In the genomic region with DNA sequence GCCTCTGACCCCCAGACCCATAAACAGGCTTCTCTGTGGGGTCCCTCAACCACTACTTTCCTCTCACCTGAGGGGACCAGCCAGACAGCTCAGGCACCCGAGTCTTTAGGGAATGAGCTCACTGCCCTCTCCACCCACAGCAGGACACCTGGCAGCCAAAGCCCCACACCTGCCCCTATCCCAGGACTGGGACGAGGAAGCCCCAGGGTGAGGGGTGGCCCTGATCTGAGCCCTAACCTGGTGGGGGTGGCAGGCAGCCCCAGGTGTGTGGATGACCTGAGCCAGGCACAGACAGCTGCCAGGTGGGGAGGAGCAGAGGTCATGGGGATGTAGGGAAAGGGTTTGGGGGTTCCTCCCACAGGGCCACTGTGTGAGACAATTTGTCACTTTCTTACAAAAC, we compare ENCODE assay signal across 20 cellular contexts. TPM values are rescaled to one million over a fixed set of nuclear protein-coding genes. Genes with fewer than 3 reads are reported as not detected.
DNase-seq lines count a peak whose midpoint lies in the region; ATAC-seq and TF ChIP-seq lines count a peak whose summit lies in the region.
"Had no signal": no experiment of that assay in that cellular context is flagged by ENCODE, and none has a peak within 500 bp of the region (broad histone marks: within the 10 kb centered on the region; RNA-seq: fewer than 3 reads in every experiment).

No MANE protein-coding gene starts in this region.

- H3K4me1 ChIP-seq in OCI-LY7 (ENCODE audit: insufficient read depth, low read length, poor library complexity, severe bottlenecking): peaks cover 57% of the 10 kb centered on the region
- peaks cover 5 to 6% of the 10 kb centered on the region in 2 experiments for H3K4me1 ChIP-seq in trophoblast cell (ENCODE audit: control insufficient read depth in 1 of 2, insufficient read depth in 2 of 2, low read length in 2 of 2)

- no peak overlapping the region for H3K27ac Mint-ChIP-seq in activated T-helper 17 cell treated with anti-CD3 and anti-CD28 coated beads, Interleukin-2, amount 50 U/mL, for 72 hours
- H3K27ac Mint-ChIP-seq: CD4-positive, alpha-beta memory T cell had no signal

- peak overlapping the region; percentile 5 for H2AK5ac ChIP-seq in trophoblast cell (ENCODE audit: low read length)

- peaks cover 7% of the 10 kb centered on the region for H3K27me3 Mint-ChIP-seq in activated T-helper 17 cell treated with anti-CD3 and anti-CD28 coated beads, Interleukin-2, amount 50 U/mL, for 72 hours
- H3K27me3 Mint-ChIP-seq in activated T-cell treated with anti-CD3 and anti-CD28 coated beads, Interleukin-2, amount 50 U/mL, for 4 hours (ENCODE audit: low read depth): peaks cover 14% of the 10 kb centered on the region

- no peak for TF ChIP-seq CTCF in OCI-LY7 (conservative IDR thresholded peaks at IDR 0.05; ENCODE audit: low read length)

- no peak overlapping the region for H4K91ac ChIP-seq in trophoblast cell (ENCODE audit: low read depth, low read length)

- no peaks in the 10 kb centered on the region for H3K36me3 Mint-ChIP-seq in activated T-helper 17 cell treated with anti-CD3 and anti-CD28 coated beads, Interleukin-2, amount 50 U/mL, for 72 hours (ENCODE audit: low read depth)
- H3K36me3 Mint-ChIP-seq in activated T-cell treated with anti-CD3 and anti-CD28 coated beads, Interleukin-2, amount 50 U/mL, for 4 hours (ENCODE audit: insufficient read depth): no peaks in the 10 kb centered on the region
- H3K36me3 Mint-ChIP-seq: CD4-positive, alpha-beta memory T cell; IgD-negative memory B cell had no signal

- no peak overlapping the region for H2BK120ac ChIP-seq in trophoblast cell (ENCODE audit: insufficient read depth, low read length, poor library complexity)

- H3K4me2 ChIP-seq in OCI-LY7 (ENCODE audit: low read length) (peak overlapping the region; percentile 39), trophoblast cell (ENCODE audit: low read length) (no peak overlapping the region)
- H3K4me2 ChIP-seq: BLaER1, SK-N-SH had no signal

- H2BK12ac ChIP-seq in trophoblast cell (ENCODE audit: low read length): no peak overlapping the region

- no peak overlapping the region for H2BK5ac ChIP-seq in trophoblast cell (ENCODE audit: low read depth, low read length, poor library complexity)

- POLR2A ChIA-PET in OCI-LY7 (lab: Charles Lee): interaction anchor here (0.7 to 3.0 kb wide), 7 partner anchors 8 to 100 kb away, joined by 3 to 15 read pairs (median 5); a partner anchor contains a TSS

- no peaks in the 10 kb centered on the region for H3K9me2 ChIP-seq in OCI-LY7 (ENCODE audit: insufficient read depth, low read length)
- H3K9me2 ChIP-seq: SK-N-SH had no signal

- no peak overlapping the region for H4K12ac ChIP-seq in trophoblast cell (ENCODE audit: low read depth, low read length)

- no peaks in the 10 kb centered on the region for H3K27me3 ChIP-seq in trophoblast cell (ENCODE audit: insufficient read depth, low read length)
- H3K27me3 ChIP-seq: BLaER1, MG63 had no signal

- no peaks in the 10 kb centered on the region for H3K4me1 Mint-ChIP-seq in activated T-helper 17 cell treated with anti-CD3 and anti-CD28 coated beads, Interleukin-2, amount 50 U/mL, for 72 hours
- peaks cover 8% of the 10 kb centered on the region for H3K4me1 Mint-ChIP-seq in activated T-cell treated with anti-CD3 and anti-CD28 coated beads, Interleukin-2, amount 50 U/mL, for 4 hours (ENCODE audit: low read depth)

- no peak overlapping the region for H4K8ac ChIP-seq in trophoblast cell (ENCODE audit: low read depth, low read length)

- H3K4ac ChIP-seq in trophoblast cell (ENCODE audit: low read depth, low read length): no peak overlapping the region

- no peak for TF ChIP-seq RAD21 in Ishikawa (IDR thresholded peaks at IDR 0.05; ENCODE audit: low read depth)

- no peak overlapping the region for H3K9ac ChIP-seq in trophoblast cell (ENCODE audit: low read length)
- H3K9ac ChIP-seq: BLaER1, SK-N-SH had no signal

- H3K4me3 ChIP-seq in OCI-LY7 (ENCODE audit: low read depth, low read length, poor library complexity, severe bottlenecking): no peak overlapping the region
- no peak overlapping the region for H3K4me3 ChIP-seq in trophoblast cell (ENCODE audit: low read depth, low read length)
- H3K4me3 ChIP-seq: BLaER1, MG63 had no signal

- no CpG with 5 or more reads among the region's 2 CpGs for WGBS in trophoblast cell (ENCODE audit: extremely low coverage, insufficient coverage, insufficient read length)

- no peaks in the 10 kb centered on the region for H4K20me1 ChIP-seq in OCI-LY7 (ENCODE audit: insufficient read depth, low read length)
- H4K20me1 ChIP-seq: BLaER1 had no signal

- H3K14ac ChIP-seq in trophoblast cell (ENCODE audit: low read length): no peak overlapping the region

- H3K79me1 ChIP-seq in trophoblast cell (ENCODE audit: low read length): no peaks in the 10 kb centered on the region

- DNase-seq in COLO668 (lab: John Stamatoyannopoulos, UW; ENCODE audit: unreplicated experiment) (peak; percentile 62), OCI-LY7 (ENCODE audit: low spot score) (no peak), trophoblast cell (no peak), NCI-H2171 (lab: John Stamatoyannopoulos, UW) (no peak)
- DNase-seq in activated T-cell treated with anti-CD3 and anti-CD28 coated beads, Interleukin-2, amount 50 U/mL, for 4 hours: no peak
- DNase-seq: CD4-positive, alpha-beta memory T cell; EL; GF-D8; GOT3; Kasumi-1; MG63; NCI-H1092; NCI-H1436 treated with DMSO at 0.1 percent for 48 hours; NCI-H446 treated with DMSO at 0.1 percent for 48 hours; SIG-M5; SK-N-SH had no signal

- no peaks in the 10 kb centered on the region for H3K9me3 ChIP-seq in OCI-LY7 (ENCODE audit: low read length)
- H3K9me3 ChIP-seq in trophoblast cell (ENCODE audit: insufficient read depth, low read depth, low read length): no peaks in the 10 kb centered on the region
- H3K9me3 ChIP-seq: BLaER1, MG63, SK-N-SH had no signal

- H3K4me3 Mint-ChIP-seq in activated T-helper 17 cell treated with anti-CD3 and anti-CD28 coated beads, Interleukin-2, amount 50 U/mL, for 72 hours: no peak overlapping the region
- no peak overlapping the region for H3K4me3 Mint-ChIP-seq in activated T-cell treated with anti-CD3 and anti-CD28 coated beads, Interleukin-2, amount 50 U/mL, for 4 hours
- H3K4me3 Mint-ChIP-seq: CD4-positive, alpha-beta memory T cell; IgD-negative memory B cell had no signal

- H2AFZ ChIP-seq in OCI-LY7 (ENCODE audit: low read length) (peak overlapping the region; percentile 58), trophoblast cell (ENCODE audit: insufficient read depth, low read length, poor library complexity) (no peak overlapping the region)

- TF ChIP-seq EP300 in Ishikawa (IDR thresholded peaks at IDR 0.05; ENCODE audit: borderline replicate concordance): peak; percentile 87

- H3K18ac ChIP-seq in trophoblast cell (ENCODE audit: low read length): no peak overlapping the region

- no TSS peak for BruUV-seq in OCI-LY7 (replicated peaks; lab: Mats Ljungman, UMichigan)

- no peaks in the 10 kb centered on the region for H3K79me2 ChIP-seq in OCI-LY7 (ENCODE audit: insufficient read depth, low read depth, low read length)
- peaks cover 2% of the 10 kb centered on the region for H3K79me2 ChIP-seq in trophoblast cell (ENCODE audit: control insufficient read depth, insufficient read depth, low read length, poor library complexity)

- no peak for ATAC-seq in activated T-helper 17 cell treated with anti-CD3 and anti-CD28 coated beads, Interleukin-2, amount 50 U/mL, for 72 hours (replicated peaks)
- no peak for ATAC-seq in activated T-cell treated with anti-CD3 and anti-CD28 coated beads, Interleukin-2, amount 50 U/mL, for 4 hours

- H3K36me3 ChIP-seq in OCI-LY7 (ENCODE audit: insufficient read depth, low read length) (no peaks in the 10 kb centered on the region), trophoblast cell (ENCODE audit: control insufficient read depth in 1 of 2, insufficient read depth in 2 of 2, low read length in 2 of 2) (no peaks in the 10 kb centered on the region)
- H3K36me3 ChIP-seq: BLaER1, MG63 had no signal

- H3K27ac ChIP-seq in OCI-LY7 (ENCODE audit: low read depth, low read length, poor library complexity, severe bottlenecking): peak overlapping the region; percentile 59
- H3K27ac ChIP-seq in trophoblast cell (ENCODE audit: low read depth, low read length): no peak overlapping the region
- H3K27ac ChIP-seq: BLaER1 had no signal

- intact Hi-C loops in OCI-LY7 (cut with micrococcal nuclease; ENCODE audit: unreplicated experiment): loop anchor here (1.0 kb wide), 1 partner anchor 61 kb away; a partner anchor contains a TSS

- no peak overlapping the region for H3K23ac ChIP-seq in trophoblast cell (ENCODE audit: low read length)

- CTCF ChIA-PET in OCI-LY7 (lab: Charles Lee; ENCODE audit: unreplicated experiment): interaction anchor here (0.8 to 1.1 kb wide), 3 partner anchors 9 to 136 kb away, joined by 3 to 4 read pairs (median 4); no protein-coding TSS in a partner anchor

- H3K9me3 Mint-ChIP-seq in activated T-helper 17 cell treated with anti-CD3 and anti-CD28 coated beads, Interleukin-2, amount 50 U/mL, for 72 hours: no peaks in the 10 kb centered on the region
- H3K9me3 Mint-ChIP-seq in activated T-cell treated with anti-CD3 and anti-CD28 coated beads, Interleukin-2, amount 50 U/mL, for 4 hours: no peaks in the 10 kb centered on the region
- H3K9me3 Mint-ChIP-seq: CD4-positive, alpha-beta memory T cell; IgD-negative memory B cell had no signal

RNA-seq across cellular contexts. Expression of a gene that starts 1.7 kb away (rescaled TPM):
- total RNA-seq in OCI-LY7 (2014; rRNA removed; shearing (Covaris generic)): 2.6 and 3.4 TPM in 2 replicates
- total RNA-seq in OCI-LY7 (2022): 1.8 and 2.0 TPM in 2 replicates
- polyA plus RNA-seq in trophoblast cell (2013): 0.03 and 0.04 TPM in 2 replicates
- under 1 TPM in 1 of 2 donors, not detected in 1; 0.28 TPM for total RNA-seq in activated T-helper 17 cell treated with anti-CD3 and anti-CD28 coated beads, Interleukin-2, amount 50 U/mL, for 72 hours
- total RNA-seq in activated T-cell treated with anti-CD3 and anti-CD28 coated beads, Interleukin-2, amount 50 U/mL, for 4 hours: under 1 TPM; 0.16 to 0.38 (median 0.25) TPM
- total RNA-seq: CD4-positive, alpha-beta memory T cell had no signal
- polyA plus RNA-seq: CD4-positive, alpha-beta memory T cell had no signal

RNA-seq across cellular contexts. Expression of a gene that starts 14.2 kb away (rescaled TPM):
- 11.9 and 17.4 TPM in 2 replicates for total RNA-seq in OCI-LY7 (2014; rRNA removed; shearing (Covaris generic))
- total RNA-seq in OCI-LY7 (2022): 34.9 and 36.3 TPM in 2 replicates
- 0.34 and 0.36 TPM in 2 replicates for polyA plus RNA-seq in trophoblast cell (2013)
- under 1 TPM in 1 of 2 donors, not detected in 1; 0.45 TPM for total RNA-seq in activated T-helper 17 cell treated with anti-CD3 and anti-CD28 coated beads, Interleukin-2, amount 50 U/mL, for 72 hours
- total RNA-seq in activated T-cell treated with anti-CD3 and anti-CD28 coated beads, Interleukin-2, amount 50 U/mL, for 4 hours: not detected
- total RNA-seq: CD4-positive, alpha-beta memory T cell had no signal
- polyA plus RNA-seq: CD4-positive, alpha-beta memory T cell; IgD-negative memory B cell; SK-N-SH had no signal

RNA-seq across cellular contexts. Expression of a gene that starts 23.8 kb away (rescaled TPM):
- not detected in 2 replicates for total RNA-seq in OCI-LY7 (2014; rRNA removed; shearing (Covaris generic))
- not detected in 2 replicates for total RNA-seq in OCI-LY7 (2022)
- 2.4 and 2.6 TPM in 2 replicates for polyA plus RNA-seq in trophoblast cell (2013)
- total RNA-seq in activated T-helper 17 cell treated with anti-CD3 and anti-CD28 coated beads, Interleukin-2, amount 50 U/mL, for 72 hours: 10 to 100 TPM; 16.4 to 22.3 TPM
- 1 to 10 TPM; 2.6 to 3.8 (median 3.0) TPM for total RNA-seq in activated T-cell treated with anti-CD3 and anti-CD28 coated beads, Interleukin-2, amount 50 U/mL, for 4 hours

RNA-seq across cellular contexts. Expression of a gene that starts 40.0 kb away (rescaled TPM):
- not detected in 2 replicates for total RNA-seq in OCI-LY7 (2014; rRNA removed; shearing (Covaris generic))
- total RNA-seq in OCI-LY7 (2022): not detected in 2 replicates
- polyA plus RNA-seq in trophoblast cell (2013): 0.18 and 0.22 TPM in 2 replicates
- 100 to 1,000 TPM; 193 to 378 TPM for total RNA-seq in activated T-helper 17 cell treated with anti-CD3 and anti-CD28 coated beads, Interleukin-2, amount 50 U/mL, for 72 hours
- 100 to 1,000 TPM; 256 to 382 (median 364) TPM for total RNA-seq in activated T-cell treated with anti-CD3 and anti-CD28 coated beads, Interleukin-2, amount 50 U/mL, for 4 hours

Comparison
In these comparisons a context has a peak if more than half of its experiments do, and no peak if none do; other contexts are left out.
1. RNA of a gene that starts 14.2 kb away (total RNA-seq): 11.9 to 36.3 TPM in OCI-LY7; 0.45 TPM in activated T-helper 17 cell treated with anti-CD3 and anti-CD28 coated beads, Interleukin-2, amount 50 U/mL, for 72 hours and not detected in activated T-cell treated with anti-CD3 and anti-CD28 coated beads, Interleukin-2, amount 50 U/mL, for 4 hours; every median in the first group is over 4 times any median in the second.